In genomic region chr11:130069684-130070108, GRCh38 we compare ENCODE assay signal across 8 cellular contexts. TPM values are rescaled to one million over a fixed set of nuclear protein-coding genes. Genes with fewer than 3 reads are reported as not detected.
DNase-seq lines count a peak whose midpoint lies in the region; ATAC-seq lines count a peak whose summit lies in the region.

Gene APLP2, plus strand, starts transcription at chr11:130069894. Its CDS starts 84 bp downstream, at chr11:130069978.

- DNase-seq in DMS153 (lab: John Stamatoyannopoulos, UW) (peak; percentile 97), OCI-M1 (lab: John Stamatoyannopoulos, UW) (peak; percentile 100), activated T-cell treated with anti-CD3 and anti-CD28 coated beads for 24 hours (ENCODE audit: low read depth) (peak; percentile 94), epidermal melanocyte (ENCODE audit: insufficient read length, low spot score) (peak; percentile 84)
- DNase-seq in stimulated activated CD8-positive, alpha-beta memory T cell treated with anti-CD3 and anti-CD28 coated beads, Interleukin-2, amount 100 ng/mL, for 48 hours (ENCODE audit: low read depth in 2 of 2): peak; percentile 95 to 96

- H3K4me3 ChIP-seq in mononuclear cell (ENCODE audit: low read length): peak within 1 kb of the TSS; percentile 78

- peak within 1 kb of the TSS; percentile 92 to 99 (median 98) for H3K4me3 Mint-ChIP-seq in IgD-negative memory B cell

- H3K27me3 ChIP-seq in mononuclear cell (ENCODE audit: insufficient read depth, low read length): no peaks in the 10 kb centered on the region

- H3K9me3 Mint-ChIP-seq in IgD-negative memory B cell: no peaks in the 10 kb centered on the region

- H3K36me3 Mint-ChIP-seq in IgD-negative memory B cell: no peaks in the 10 kb centered on the region

- peak; percentile 96 for ATAC-seq in GM21576 (IDR thresholded peaks at IDR 0.05; ENCODE audit: unreplicated experiment)

- H3K4me1 Mint-ChIP-seq in IgD-negative memory B cell: peaks cover 10 to 27% (median 13%) of the 10 kb centered on the region in 3 donors

- peaks cover 18% of the 10 kb centered on the region for H3K27me3 Mint-ChIP-seq in IgD-negative memory B cell

- peak within 1 kb of the TSS; percentile 91 to 98 (median 92) for H3K27ac Mint-ChIP-seq in IgD-negative memory B cell

- H3K4me1 ChIP-seq in mononuclear cell (ENCODE audit: insufficient read depth, low read length): peaks cover 41% of the 10 kb centered on the region

- no peaks in the 10 kb centered on the region for H3K9me3 ChIP-seq in mononuclear cell (ENCODE audit: low read depth, low read length)

RNA-seq across cellular contexts. Expression of gene APLP2, which starts in this region (rescaled TPM):
- polyA plus RNA-seq in IgD-negative memory B cell: 36.3 TPM
- total RNA-seq in mononuclear cell: 316 TPM

Comparison
In these comparisons a context has a peak if more than half of its experiments do, and no peak if none do; other contexts are left out.
1. Peak in every context shown above with its lines: DNase-seq, ATAC-seq and H3K4me3 ChIP-seq.